In genomic region chr12:90280564-90281058, GRCh38 we compare ENCODE assay signal across 10 cellular contexts.
DNase-seq lines count a peak whose midpoint lies in the region; ATAC-seq and TF ChIP-seq lines count a peak whose summit lies in the region.
"Had no signal": no experiment of that assay in that cellular context is flagged by ENCODE, and none has a peak within 500 bp of the region (broad histone marks: within the 10 kb centered on the region; RNA-seq: fewer than 3 reads in every experiment).

No MANE protein-coding gene starts in this region.

- H3K4me2 ChIP-seq in SK-N-SH: no peak overlapping the region

- CTCF ChIA-PET in SK-N-SH (lab: Yijun Ruan, JAX): no interaction called here

- TF ChIP-seq CTCF in fibroblast of mammary gland (conservative IDR thresholded peaks at IDR 0.05; ENCODE audit: control insufficient read depth, insufficient read depth, low read depth, low read length): no peak
- TF ChIP-seq CTCF in SK-N-SH (IDR thresholded peaks at IDR 0.05): no peak

- DNase-seq in fibroblast of mammary gland (ENCODE audit: low read depth): peak; percentile 69
- DNase-seq in SW 1271 (lab: John Stamatoyannopoulos, UW): no peak
- DNase-seq in erythroblast (lab: John Stamatoyannopoulos, UW): no peak
- no peak for DNase-seq in cerebellar cortex (ENCODE audit: low spot score)
- no peak for DNase-seq in SK-N-SH
- DNase-seq: effector memory CD4-positive, alpha-beta T cell; NCI-H510A treated with DMSO at 0.1 percent for 48 hours had no signal

- no peaks in the 10 kb centered on the region for H3F3A ChIP-seq in SK-N-SH (replicated peaks; ENCODE audit: insufficient read depth)

- H3K4me3 ChIP-seq in fibroblast of mammary gland (ENCODE audit: control insufficient read depth, low read depth, low read length) (no peak overlapping the region), SK-N-SH (ENCODE audit: low read depth in 2 of 2, low read length in 1 of 2) (no peak overlapping the region)

- TF ChIP-seq RAD21 in SK-N-SH (IDR thresholded peaks at IDR 0.05; ENCODE audit: low read length): no peak

- no peak for TF ChIP-seq POLR2A in erythroblast (IDR thresholded peaks at IDR 0.05; ENCODE audit: low read length)

- H3K4me1 ChIP-seq in SK-N-SH (ENCODE audit: control insufficient read depth in 1 of 2, insufficient read depth in 2 of 2, low read depth in 1 of 2, low read length in 1 of 2): no peaks in the 10 kb centered on the region

- H3K36me3 ChIP-seq in SK-N-SH (replicated peaks in 1 of 2; ENCODE audit: control insufficient read depth in 1 of 2, insufficient read depth in 2 of 2, low read length in 1 of 2): no peaks in the 10 kb centered on the region

- H3K27me3 ChIP-seq in SK-N-SH (ENCODE audit: insufficient read depth): no peaks in the 10 kb centered on the region

- H3K9me3 ChIP-seq in SK-N-SH: no peaks in the 10 kb centered on the region

- ATAC-seq in GM18511 (IDR thresholded peaks at IDR 0.05; ENCODE audit: unreplicated experiment) (peak; percentile 73), GM21423 (IDR thresholded peaks at IDR 0.05; ENCODE audit: unreplicated experiment) (peak; percentile 67), HG03460 (IDR thresholded peaks at IDR 0.05; ENCODE audit: unreplicated experiment) (peak; percentile 76)

- no peak for TF ChIP-seq EP300 in SK-N-SH (IDR thresholded peaks at IDR 0.05; ENCODE audit: borderline replicate concordance in 1 of 2, low read depth in 1 of 2, low read length in 1 of 2)

- H3K27ac ChIP-seq in SK-N-SH (ENCODE audit: low read depth in 2 of 2, low read length in 1 of 2): no peak overlapping the region

- no peaks in the 10 kb centered on the region for H3K79me2 ChIP-seq in SK-N-SH (ENCODE audit: insufficient read depth)

- H3K9me2 ChIP-seq in SK-N-SH: no peaks in the 10 kb centered on the region

- 36% methylated on average over 1 of the region's 1 CpG for WGBS in SK-N-SH (ENCODE audit: low lambda C conversion rate)

- H4K20me1 ChIP-seq in SK-N-SH (ENCODE audit: insufficient read depth): no peaks in the 10 kb centered on the region

- no peak overlapping the region for H2AFZ ChIP-seq in SK-N-SH (ENCODE audit: low read depth)

- POLR2A ChIA-PET in SK-N-SH (lab: Yijun Ruan, JAX): no interaction called here

- H3K9ac ChIP-seq in SK-N-SH: no peak overlapping the region

TF ChIP-seq in SK-N-SH, 30 proteins besides CTCF, POLR2A, EP300 and RAD21:
- TF ChIP-seq FOSL2 (IDR thresholded peaks at IDR 0.05; ENCODE audit: borderline replicate concordance, low read depth) (no peak), SMC3 (IDR thresholded peaks at IDR 0.05; ENCODE audit: low read depth, low read length) (no peak), TAF1 (IDR thresholded peaks at IDR 0.05; ENCODE audit: borderline replicate concordance, low read depth, low read length) (no peak), GABPA (IDR thresholded peaks at IDR 0.05; ENCODE audit: low read depth) (no peak), NFIC (IDR thresholded peaks at IDR 0.05; ENCODE audit: borderline replicate concordance) (no peak), CHD2 (IDR thresholded peaks at IDR 0.05; ENCODE audit: low read length, partially characterized antibody) (no peak), EZH2phosphoT487 (IDR thresholded peaks at IDR 0.05; ENCODE audit: borderline replicate concordance, low read depth) (no peak), IRF3 (IDR thresholded peaks at IDR 0.05; ENCODE audit: low read depth, low read length) (no peak), ELF1 (IDR thresholded peaks at IDR 0.05) (no peak), MEF2A (IDR thresholded peaks at IDR 0.05; ENCODE audit: borderline replicate concordance, low read depth) (no peak)
- TF ChIP-seq, protein P1, sequence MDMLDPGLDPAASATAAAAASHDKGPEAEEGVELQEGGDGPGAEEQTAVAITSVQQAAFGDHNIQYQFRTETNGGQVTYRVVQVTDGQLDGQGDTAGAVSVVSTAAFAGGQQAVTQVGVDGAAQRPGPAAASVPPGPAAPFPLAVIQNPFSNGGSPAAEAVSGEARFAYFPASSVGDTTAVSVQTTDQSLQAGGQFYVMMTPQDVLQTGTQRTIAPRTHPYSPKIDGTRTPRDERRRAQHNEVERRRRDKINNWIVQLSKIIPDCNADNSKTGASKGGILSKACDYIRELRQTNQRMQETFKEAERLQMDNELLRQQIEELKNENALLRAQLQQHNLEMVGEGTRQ (IDR thresholded peaks at IDR 0.05; ENCODE audit: borderline replicate concordance, low read depth, low read length): no peak
- TF ChIP-seq, protein P2, sequence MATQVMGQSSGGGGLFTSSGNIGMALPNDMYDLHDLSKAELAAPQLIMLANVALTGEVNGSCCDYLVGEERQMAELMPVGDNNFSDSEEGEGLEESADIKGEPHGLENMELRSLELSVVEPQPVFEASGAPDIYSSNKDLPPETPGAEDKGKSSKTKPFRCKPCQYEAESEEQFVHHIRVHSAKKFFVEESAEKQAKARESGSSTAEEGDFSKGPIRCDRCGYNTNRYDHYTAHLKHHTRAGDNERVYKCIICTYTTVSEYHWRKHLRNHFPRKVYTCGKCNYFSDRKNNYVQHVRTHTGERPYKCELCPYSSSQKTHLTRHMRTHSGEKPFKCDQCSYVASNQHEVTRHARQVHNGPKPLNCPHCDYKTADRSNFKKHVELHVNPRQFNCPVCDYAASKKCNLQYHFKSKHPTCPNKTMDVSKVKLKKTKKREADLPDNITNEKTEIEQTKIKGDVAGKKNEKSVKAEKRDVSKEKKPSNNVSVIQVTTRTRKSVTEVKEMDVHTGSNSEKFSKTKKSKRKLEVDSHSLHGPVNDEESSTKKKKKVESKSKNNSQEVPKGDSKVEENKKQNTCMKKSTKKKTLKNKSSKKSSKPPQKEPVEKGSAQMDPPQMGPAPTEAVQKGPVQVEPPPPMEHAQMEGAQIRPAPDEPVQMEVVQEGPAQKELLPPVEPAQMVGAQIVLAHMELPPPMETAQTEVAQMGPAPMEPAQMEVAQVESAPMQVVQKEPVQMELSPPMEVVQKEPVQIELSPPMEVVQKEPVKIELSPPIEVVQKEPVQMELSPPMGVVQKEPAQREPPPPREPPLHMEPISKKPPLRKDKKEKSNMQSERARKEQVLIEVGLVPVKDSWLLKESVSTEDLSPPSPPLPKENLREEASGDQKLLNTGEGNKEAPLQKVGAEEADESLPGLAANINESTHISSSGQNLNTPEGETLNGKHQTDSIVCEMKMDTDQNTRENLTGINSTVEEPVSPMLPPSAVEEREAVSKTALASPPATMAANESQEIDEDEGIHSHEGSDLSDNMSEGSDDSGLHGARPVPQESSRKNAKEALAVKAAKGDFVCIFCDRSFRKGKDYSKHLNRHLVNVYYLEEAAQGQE (IDR thresholded peaks at IDR 0.05; ENCODE audit: low read depth, low read length): no peak
- TF ChIP-seq, protein P3, sequence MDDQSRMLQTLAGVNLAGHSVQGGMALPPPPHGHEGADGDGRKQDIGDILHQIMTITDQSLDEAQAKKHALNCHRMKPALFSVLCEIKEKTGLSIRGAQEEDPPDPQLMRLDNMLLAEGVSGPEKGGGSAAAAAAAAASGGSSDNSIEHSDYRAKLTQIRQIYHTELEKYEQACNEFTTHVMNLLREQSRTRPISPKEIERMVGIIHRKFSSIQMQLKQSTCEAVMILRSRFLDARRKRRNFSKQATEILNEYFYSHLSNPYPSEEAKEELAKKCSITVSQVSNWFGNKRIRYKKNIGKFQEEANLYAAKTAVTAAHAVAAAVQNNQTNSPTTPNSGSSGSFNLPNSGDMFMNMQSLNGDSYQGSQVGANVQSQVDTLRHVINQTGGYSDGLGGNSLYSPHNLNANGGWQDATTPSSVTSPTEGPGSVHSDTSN (IDR thresholded peaks at IDR 0.05): no peak
TF ChIP-seq in SK-N-SH: peak in this region for 0.
